ENCODE assay signal across 15 cellular contexts in genomic region chr11:3878036-3878584, GRCh38. TPM values are rescaled to one million over a fixed set of nuclear protein-coding genes. Genes with fewer than 3 reads are reported as not detected.
DNase-seq lines count a peak whose midpoint lies in the region; ATAC-seq and TF ChIP-seq lines count a peak whose summit lies in the region.
"Had no signal": no experiment of that assay in that cellular context is flagged by ENCODE, and none has a peak within 500 bp of the region (broad histone marks: within the 10 kb centered on the region; RNA-seq: fewer than 3 reads in every experiment).

No MANE protein-coding gene starts in this region.

- H3K27ac Mint-ChIP-seq in CD4-positive, CD25-positive, alpha-beta regulatory T cell, result peak overlapping the region; percentile 22 to 89 (median 82)
- H3K27ac Mint-ChIP-seq in IgD-negative memory B cell (peak overlapping the region; percentile 20 to 68 (median 60)), nephron progenitor cell (peak overlapping the region; percentile 20)
- peak overlapping the region; percentile 93 for H3K27ac Mint-ChIP-seq in central memory CD8-positive, alpha-beta T cell (ENCODE audit: low read depth)

- H3K36me3 ChIP-seq in CD4-positive, CD25-positive, alpha-beta regulatory T cell (ENCODE audit: control insufficient read depth, insufficient read depth, low read length), result no peaks in the 10 kb centered on the region

- no peaks in the 10 kb centered on the region for H3K27me3 Mint-ChIP-seq in CD4-positive, CD25-positive, alpha-beta regulatory T cell
- no peaks in the 10 kb centered on the region for H3K27me3 Mint-ChIP-seq in IgD-negative memory B cell
- no peaks in the 10 kb centered on the region for H3K27me3 Mint-ChIP-seq in central memory CD8-positive, alpha-beta T cell
- peaks cover 5% of the 10 kb centered on the region for H3K27me3 Mint-ChIP-seq in nephron progenitor cell (ENCODE audit: low read depth, poor library complexity)

- no peaks in the 10 kb centered on the region for H3K9me3 ChIP-seq in CD4-positive, CD25-positive, alpha-beta regulatory T cell (ENCODE audit: control insufficient read depth in 2 of 2, low read length in 2 of 2)

- H3K36me3 Mint-ChIP-seq in CD4-positive, CD25-positive, alpha-beta regulatory T cell, result no peaks in the 10 kb centered on the region
- no peaks in the 10 kb centered on the region for H3K36me3 Mint-ChIP-seq in IgD-negative memory B cell
- H3K36me3 Mint-ChIP-seq in central memory CD8-positive, alpha-beta T cell (ENCODE audit: insufficient read depth), result no peaks in the 10 kb centered on the region
- H3K36me3 Mint-ChIP-seq in nephron progenitor cell (ENCODE audit: low read depth), result peaks cover 3% of the 10 kb centered on the region

- H3K4me3 Mint-ChIP-seq in CD4-positive, CD25-positive, alpha-beta regulatory T cell, result peak overlapping the region in 2 of 4 donors; percentile 18 to 56
- peak overlapping the region in 2 of 4 donors; percentile 76 to 88 for H3K4me3 Mint-ChIP-seq in IgD-negative memory B cell
- no peak overlapping the region for H3K4me3 Mint-ChIP-seq in central memory CD8-positive, alpha-beta T cell
- H3K4me3 Mint-ChIP-seq in nephron progenitor cell, result no peak overlapping the region

- H3K9me3 Mint-ChIP-seq in CD4-positive, CD25-positive, alpha-beta regulatory T cell, result no peaks in the 10 kb centered on the region
- H3K9me3 Mint-ChIP-seq in IgD-negative memory B cell, result no peaks in the 10 kb centered on the region
- no peaks in the 10 kb centered on the region for H3K9me3 Mint-ChIP-seq in central memory CD8-positive, alpha-beta T cell
- H3K9me3 Mint-ChIP-seq in nephron progenitor cell, result no peaks in the 10 kb centered on the region

- DNase-seq in CD4-positive, CD25-positive, alpha-beta regulatory T cell, result no peak
- DNase-seq in central memory CD8-positive, alpha-beta T cell (ENCODE audit: low spot score in 2 of 2), result no peak
- no peak for DNase-seq in nephron progenitor cell
- DNase-seq in kidney tubule cell (ENCODE audit: low spot score), result no peak
- no peak for DNase-seq in NCI-H1930 (lab: John Stamatoyannopoulos, UW)
- DNase-seq in SW480 (ENCODE audit: low spot score), result no peak
- DNase-seq in NCI-H748 treated with DMSO at 0.1 percent for 48 hours (lab: John Stamatoyannopoulos, UW), result no peak
- DNase-seq: activated CD4-positive, alpha-beta T cell treated with anti-CD3 and anti-CD28 coated beads for 1 hour; AML-193; effector memory CD4-positive, alpha-beta T cell; Kasumi-1; NCI-H187 treated with DMSO at 0.1 percent for 48 hours; retina; stimulated activated CD4-positive, alpha-beta T cell treated with anti-CD3 and anti-CD28 coated beads, Interleukin-4, amount 100 ng/mL, for 1 hour had no signal

- H3K4me1 ChIP-seq in CD4-positive, CD25-positive, alpha-beta regulatory T cell (ENCODE audit: control insufficient read depth, insufficient read depth, low read length, poor library complexity, severe bottlenecking), result peaks cover 68% of the 10 kb centered on the region

- H3K27me3 ChIP-seq in CD4-positive, CD25-positive, alpha-beta regulatory T cell (ENCODE audit: control insufficient read depth, insufficient read depth, low read length), result no peaks in the 10 kb centered on the region

- no peak overlapping the region for H3K27ac ChIP-seq in CD4-positive, CD25-positive, alpha-beta regulatory T cell (ENCODE audit: insufficient read depth, low read length, poor library complexity, severe bottlenecking)

- peaks cover 41 to 88% (median 79%) of the 10 kb centered on the region in 4 donors for H3K4me1 Mint-ChIP-seq in CD4-positive, CD25-positive, alpha-beta regulatory T cell
- peaks cover 64 to 72% (median 69%) of the 10 kb centered on the region in 3 donors for H3K4me1 Mint-ChIP-seq in IgD-negative memory B cell
- peaks cover 75% of the 10 kb centered on the region for H3K4me1 Mint-ChIP-seq in central memory CD8-positive, alpha-beta T cell
- peaks cover 46% of the 10 kb centered on the region for H3K4me1 Mint-ChIP-seq in nephron progenitor cell

- no peak for ATAC-seq in CD4-positive, CD25-positive, alpha-beta regulatory T cell (ENCODE audit: low read depth in 2 of 2)
- ATAC-seq in central memory CD8-positive, alpha-beta T cell (replicated peaks; ENCODE audit: extremely low read depth, poor library complexity, severe bottlenecking), result no peak

- TF ChIP-seq CTCF in nephron progenitor cell (IDR thresholded peaks at IDR 0.05), result no peak

- H3K4me3 ChIP-seq in CD4-positive, CD25-positive, alpha-beta regulatory T cell (ENCODE audit: low read depth, low read length), result peak overlapping the region; percentile 21

RNA-seq across cellular contexts. Expression of gene STIM1, which starts 22.6 kb away (rescaled TPM):
- 134 TPM for total RNA-seq in CD4-positive, CD25-positive, alpha-beta regulatory T cell
- 10 to 100 TPM; 25.7 to 30.6 (median 29.7) TPM for polyA plus RNA-seq in CD4-positive, CD25-positive, alpha-beta regulatory T cell
- 22.1 TPM for polyA plus RNA-seq in IgD-negative memory B cell

RNA-seq across cellular contexts. Expression of gene RHOG, which starts 37.4 kb away (rescaled TPM):
- total RNA-seq in CD4-positive, CD25-positive, alpha-beta regulatory T cell, result 173 TPM
- polyA plus RNA-seq in CD4-positive, CD25-positive, alpha-beta regulatory T cell, result 100 to 1,000 TPM; 222 to 276 (median 240) TPM
- 199 TPM for polyA plus RNA-seq in IgD-negative memory B cell

Comparison
In these comparisons a context has a peak if more than half of its experiments do, and no peak if none do; other contexts are left out.
1. H3K27ac Mint-ChIP-seq: peak in every context shown above with its lines; median percentile 93 in central memory CD8-positive, alpha-beta T cell; 82 in CD4-positive, CD25-positive, alpha-beta regulatory T cell; 60 in IgD-negative memory B cell; 20 in nephron progenitor cell.